ENCODE assay signal across 8 cellular contexts in the genomic region with DNA sequence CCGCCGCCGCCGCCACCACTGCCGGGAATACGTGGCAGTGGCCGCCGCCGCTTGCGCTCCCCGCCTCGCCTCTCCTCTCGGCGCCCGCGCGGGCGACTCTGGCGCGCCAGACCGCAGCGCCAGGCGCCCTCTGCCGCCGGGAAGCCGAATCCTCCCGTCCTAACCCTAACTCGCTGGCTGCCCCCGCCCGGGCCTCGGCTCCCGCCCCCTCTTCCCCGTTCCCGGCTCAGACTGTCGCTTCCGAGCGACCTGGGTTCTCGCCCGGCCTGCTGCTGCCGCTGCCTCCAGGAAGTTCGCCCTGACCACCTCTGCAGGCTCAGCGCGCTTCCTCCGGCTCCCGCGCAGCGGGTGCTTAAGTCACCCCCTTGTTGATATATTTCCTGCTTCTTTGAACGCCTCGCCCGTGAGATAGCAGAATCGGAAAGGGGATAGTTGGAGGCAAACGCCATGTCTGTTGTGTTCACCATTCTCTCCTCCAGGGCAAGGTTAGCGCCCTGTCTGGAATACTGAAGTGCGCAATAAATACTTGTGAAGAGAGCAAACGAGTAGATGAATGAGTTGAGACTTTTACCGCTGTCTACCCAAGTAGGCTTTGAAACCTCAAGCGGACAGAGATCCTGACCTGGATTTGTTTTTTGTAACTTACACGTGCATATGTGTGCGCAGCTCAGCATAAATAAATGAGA. TPM values are rescaled to one million over a fixed set of nuclear protein-coding genes. Genes with fewer than 3 reads are reported as not detected.
A peak's percentile ranks its signal among the peaks of the same experiment; 100 is the strongest.
DNase-seq lines count a peak whose midpoint lies in the region; ATAC-seq and TF ChIP-seq lines count a peak whose summit lies in the region.

A gene with protein sequence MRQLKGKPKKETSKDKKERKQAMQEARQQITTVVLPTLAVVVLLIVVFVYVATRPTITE (minus strand): TSS at position 100 of the 686 bp plus-strand sequence. CDS start 64,202 bp downstream, outside the sequence.

- 29% methylated on average over 13 of the region's 59 CpGs for WGBS in right lobe of liver (ENCODE audit: insufficient coverage, low coverage, low lambda C conversion rate, missing lambda C conversion rate)

- intact Hi-C loops in right lobe of liver (cut with DNase I), result loop anchor here in 1 of 2 donors (5.0 kb wide), 1 partner anchor 61 kb away; no protein-coding TSS in a partner anchor

- peak; percentile 73 to 85 (median 76) for TF ChIP-seq CTCF in right lobe of liver (IDR thresholded peaks at IDR 0.05)

- H3K9me3 ChIP-seq in right lobe of liver, result no peaks in the 10 kb centered on the region

- H3K4me3 ChIP-seq in right lobe of liver, result peak within 1 kb of the TSS; percentile 81 to 87 (median 86)

- peak; percentile 89 for ATAC-seq in GM19397 (IDR thresholded peaks at IDR 0.05; ENCODE audit: unreplicated experiment)
- ATAC-seq in HG03558 (IDR thresholded peaks at IDR 0.05; ENCODE audit: extremely low read depth, unreplicated experiment), result peak; percentile 78
- peak; percentile 87 to 95 (median 93) for ATAC-seq in right lobe of liver

- H3K27me3 ChIP-seq in right lobe of liver, result no peaks in the 10 kb centered on the region

- H3K4me1 ChIP-seq in right lobe of liver, result peaks cover 0 to 30% (median under 1%) of the 10 kb centered on the region in 4 donors

- DNase-seq in CD1c-positive myeloid dendritic cell (ENCODE audit: extremely low spot score), result peak; percentile 94
- peak; percentile 96 for DNase-seq in NCI-H69 (lab: John Stamatoyannopoulos, UW)
- DNase-seq in activated CD4-positive, alpha-beta T cell treated with anti-CD3 and anti-CD28 coated beads, Interleukin-2, amount 50 U/mL, for 24 hours (ENCODE audit: low read depth in 1 of 2, low spot score in 1 of 2), result peak; percentile 41 to 45
- DNase-seq in dermis microvascular lymphatic vessel endothelial cell (ENCODE audit: low read depth in 2 of 2), result peak; percentile 43 to 83
- peak; percentile 90 to 93 (median 92) for DNase-seq in right lobe of liver
- DNase-seq in stimulated activated CD4-positive, alpha-beta T cell treated with anti-CD3 and anti-CD28 coated beads, Interleukin-4, amount 100 ng/mL, for 4 hours, result peak; percentile 64 to 70

- peak; percentile 73 for TF ChIP-seq POLR2A in right lobe of liver (IDR thresholded peaks at IDR 0.05)

- no peaks in the 10 kb centered on the region for H3K36me3 ChIP-seq in right lobe of liver

- peak within 1 kb of the TSS; percentile 81 to 93 (median 88) for H3K27ac ChIP-seq in right lobe of liver

RNA-seq across cellular contexts. Expression of the gene that starts here (rescaled TPM):
- total RNA-seq in dermis microvascular lymphatic vessel endothelial cell (9.1 and 11.8 TPM in 2 replicates), right lobe of liver (100 to 1,000 TPM in 1 of 6 experiments, 10 to 100 TPM in 5; 43.5 to 106 (median 51.8) TPM)

Comparison
In these comparisons a context has a peak if more than half of its experiments do, and no peak if none do; other contexts are left out.
1. Peak in every context shown above with its lines: DNase-seq, ATAC-seq, H3K4me3 ChIP-seq and H3K27ac ChIP-seq.
2. DNase-seq: peak in every context shown above with its lines; median percentile 96 in NCI-H69; 94 in CD1c-positive myeloid dendritic cell; 92 in right lobe of liver; 67 in stimulated activated CD4-positive, alpha-beta T cell treated with anti-CD3 and anti-CD28 coated beads, Interleukin-4, amount 100 ng/mL, for 4 hours; 63 in dermis microvascular lymphatic vessel endothelial cell; 43 in activated CD4-positive, alpha-beta T cell treated with anti-CD3 and anti-CD28 coated beads, Interleukin-2, amount 50 U/mL, for 24 hours.